ENCODE assay signal across 2 cellular contexts in the genomic region with DNA sequence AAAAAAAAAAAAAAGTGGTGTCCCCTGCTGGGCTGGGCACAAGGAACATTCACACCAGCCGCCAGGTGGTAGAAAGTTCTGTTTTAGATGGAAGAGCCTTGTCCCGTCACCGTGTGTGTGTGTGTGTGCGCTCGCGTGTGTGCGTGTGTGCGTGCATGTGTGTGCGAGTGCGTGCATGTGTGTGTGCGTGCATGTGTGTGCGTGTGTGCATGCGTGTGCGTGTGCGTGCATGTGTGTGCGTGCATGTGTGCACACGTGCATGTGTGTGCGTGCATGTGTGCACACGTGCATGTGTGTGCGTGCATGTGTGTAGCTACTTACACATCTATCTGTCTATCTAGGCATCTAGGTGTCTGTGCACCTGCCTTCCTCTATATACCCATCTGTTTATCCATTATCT.
A peak's percentile ranks its signal among the peaks of the same experiment; 100 is the strongest.
TF ChIP-seq lines count a peak whose summit lies in the region.

No MANE protein-coding gene starts in this region.

TF ChIP-seq in HepG2, 621 proteins besides CTCF, POLR2A, EP300 and RAD21:
- TF ChIP-seq, protein P1, sequence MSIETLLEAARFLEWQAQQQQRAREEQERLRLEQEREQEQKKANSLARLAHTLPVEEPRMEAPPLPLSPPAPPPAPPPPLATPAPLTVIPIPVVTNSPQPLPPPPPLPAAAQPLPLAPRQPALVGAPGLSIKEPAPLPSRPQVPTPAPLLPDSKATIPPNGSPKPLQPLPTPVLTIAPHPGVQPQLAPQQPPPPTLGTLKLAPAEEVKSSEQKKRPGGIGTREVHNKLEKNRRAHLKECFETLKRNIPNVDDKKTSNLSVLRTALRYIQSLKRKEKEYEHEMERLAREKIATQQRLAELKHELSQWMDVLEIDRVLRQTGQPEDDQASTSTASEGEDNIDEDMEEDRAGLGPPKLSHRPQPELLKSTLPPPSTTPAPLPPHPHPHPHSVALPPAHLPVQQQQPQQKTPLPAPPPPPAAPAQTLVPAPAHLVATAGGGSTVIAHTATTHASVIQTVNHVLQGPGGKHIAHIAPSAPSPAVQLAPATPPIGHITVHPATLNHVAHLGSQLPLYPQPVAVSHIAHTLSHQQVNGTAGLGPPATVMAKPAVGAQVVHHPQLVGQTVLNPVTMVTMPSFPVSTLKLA (IDR thresholded peaks at IDR 0.05), result peak; percentile 96
- TF ChIP-seq, protein P2, sequence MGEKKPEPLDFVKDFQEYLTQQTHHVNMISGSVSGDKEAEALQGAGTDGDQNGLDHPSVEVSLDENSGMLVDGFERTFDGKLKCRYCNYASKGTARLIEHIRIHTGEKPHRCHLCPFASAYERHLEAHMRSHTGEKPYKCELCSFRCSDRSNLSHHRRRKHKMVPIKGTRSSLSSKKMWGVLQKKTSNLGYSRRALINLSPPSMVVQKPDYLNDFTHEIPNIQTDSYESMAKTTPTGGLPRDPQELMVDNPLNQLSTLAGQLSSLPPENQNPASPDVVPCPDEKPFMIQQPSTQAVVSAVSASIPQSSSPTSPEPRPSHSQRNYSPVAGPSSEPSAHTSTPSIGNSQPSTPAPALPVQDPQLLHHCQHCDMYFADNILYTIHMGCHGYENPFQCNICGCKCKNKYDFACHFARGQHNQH (CRISPR knock-in tag; IDR thresholded peaks at IDR 0.05), result no peak

TF ChIP-seq in GM12878, 131 proteins besides CTCF, POLR2A, EP300 and RAD21:
- TF ChIP-seq GABPA (IDR thresholded peaks at IDR 0.05; ENCODE audit: low read depth), result no peak
- peak; percentile 77; the same call in 1 of the 2 replicates for TF ChIP-seq TCF3 (IDR thresholded peaks at IDR 0.05; ENCODE audit: borderline replicate concordance, insufficient read depth, low read depth, low read length)
- TF ChIP-seq, protein P3, sequence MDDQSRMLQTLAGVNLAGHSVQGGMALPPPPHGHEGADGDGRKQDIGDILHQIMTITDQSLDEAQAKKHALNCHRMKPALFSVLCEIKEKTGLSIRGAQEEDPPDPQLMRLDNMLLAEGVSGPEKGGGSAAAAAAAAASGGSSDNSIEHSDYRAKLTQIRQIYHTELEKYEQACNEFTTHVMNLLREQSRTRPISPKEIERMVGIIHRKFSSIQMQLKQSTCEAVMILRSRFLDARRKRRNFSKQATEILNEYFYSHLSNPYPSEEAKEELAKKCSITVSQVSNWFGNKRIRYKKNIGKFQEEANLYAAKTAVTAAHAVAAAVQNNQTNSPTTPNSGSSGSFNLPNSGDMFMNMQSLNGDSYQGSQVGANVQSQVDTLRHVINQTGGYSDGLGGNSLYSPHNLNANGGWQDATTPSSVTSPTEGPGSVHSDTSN (IDR thresholded peaks at IDR 0.05; ENCODE audit: insufficient replicate concordance, low read depth, low read length), result peak; percentile 45
- TF ChIP-seq, protein P4, sequence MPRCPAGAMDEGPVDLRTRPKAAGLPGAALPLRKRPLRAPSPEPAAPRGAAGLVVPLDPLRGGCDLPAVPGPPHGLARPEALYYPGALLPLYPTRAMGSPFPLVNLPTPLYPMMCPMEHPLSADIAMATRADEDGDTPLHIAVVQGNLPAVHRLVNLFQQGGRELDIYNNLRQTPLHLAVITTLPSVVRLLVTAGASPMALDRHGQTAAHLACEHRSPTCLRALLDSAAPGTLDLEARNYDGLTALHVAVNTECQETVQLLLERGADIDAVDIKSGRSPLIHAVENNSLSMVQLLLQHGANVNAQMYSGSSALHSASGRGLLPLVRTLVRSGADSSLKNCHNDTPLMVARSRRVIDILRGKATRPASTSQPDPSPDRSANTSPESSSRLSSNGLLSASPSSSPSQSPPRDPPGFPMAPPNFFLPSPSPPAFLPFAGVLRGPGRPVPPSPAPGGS (IDR thresholded peaks at IDR 0.05; ENCODE audit: borderline replicate concordance, insufficient read depth, low read depth, low read length, poor library complexity, severe bottlenecking), result peak; percentile 96
